8 cellular contexts compared by ENCODE assay signal in genomic region chr1:85109475-85109874, GRCh38.
DNase-seq lines count a peak whose midpoint lies in the region; ATAC-seq, FAIRE-seq and TF ChIP-seq lines count a peak whose summit lies in the region.

No MANE protein-coding gene starts in this region.

- H2AFZ ChIP-seq in Loucy (ENCODE audit: low read length) (no peak overlapping the region; the same call in 1 of the 2 replicates), K562 (ENCODE audit: low read depth, low read length) (peak overlapping the region; percentile 42; the same call in 1 of the 2 replicates)

- CTCF ChIA-PET in K562 (lab: Yijun Ruan, JAX; ENCODE audit: low intra/inter-chr PET ratio): interaction anchor here (0.6 to 1.7 kb wide), 8 partner anchors 121 to 151 kb away, joined by 3 to 11 read pairs (median 4); partner anchors contain the start of gene C1orf52

- ATAC-seq in GM21423 (IDR thresholded peaks at IDR 0.05; ENCODE audit: unreplicated experiment): peak; percentile 58
- peak; percentile 100 for ATAC-seq in K562
- ATAC-seq in HG03196 (IDR thresholded peaks at IDR 0.05; ENCODE audit: unreplicated experiment): no peak

- no peak for TF ChIP-seq EP300 in K562 (IDR thresholded peaks at IDR 0.05; ENCODE audit: low read length)

- no peaks in the 10 kb centered on the region for H3K4me1 ChIP-seq in Loucy (ENCODE audit: insufficient read depth, low read length, poor library complexity, severe bottlenecking)
- H3K4me1 ChIP-seq in SJCRH30: no peaks in the 10 kb centered on the region
- H3K4me1 ChIP-seq in K562 (replicated peaks in 1 of 2; ENCODE audit: control insufficient read depth in 2 of 2, insufficient read depth in 2 of 2, low read length in 2 of 2): no peaks in the 10 kb centered on the region
- H3K4me1 ChIP-seq in iPS DF 6.9 (ENCODE audit: control insufficient read depth, insufficient read depth, low read length): no peaks in the 10 kb centered on the region

- DNase-seq in DMS153 (lab: John Stamatoyannopoulos, UW) (peak; percentile 66), SJCRH30 (peak; percentile 65 to 79), K562 (ENCODE audit: extremely low read depth in 1 of 4, low spot score in 3 of 4) (peak; percentile 23 to 76 (median 52)), iPS DF 6.9 (ENCODE audit: low read depth, low spot score) (peak; percentile 55)
- DNase-seq in stimulated activated CD4-positive, alpha-beta T cell treated with anti-CD3 and anti-CD28 coated beads, Interleukin-15, amount 100 ng/mL, for 24 hours: peak; percentile 40

- FAIRE-seq in K562 (lab: Jason Lieb, UNC): peak; percentile 87

- H3F3A ChIP-seq in Loucy (ENCODE audit: low read depth): no peaks in the 10 kb centered on the region

- TF ChIP-seq CTCF in Loucy (conservative IDR thresholded peaks at IDR 0.05; ENCODE audit: low read length): peak; percentile 67
- TF ChIP-seq CTCF in K562 (IDR thresholded peaks at IDR 0.05 in 2 of 3, conservative IDR thresholded peaks at IDR 0.05 in 1 of 3; ENCODE audit: insufficient read depth in 2 of 3, low read depth in 1 of 3, low read length in 3 of 3): peak; percentile 83 to 91 (median 90)

- H3K27me3 ChIP-seq in Loucy (ENCODE audit: insufficient read depth, low read length, poor library complexity, severe bottlenecking): no peaks in the 10 kb centered on the region
- H3K27me3 ChIP-seq in SJCRH30: no peaks in the 10 kb centered on the region
- H3K27me3 ChIP-seq in K562 (ENCODE audit: control insufficient read depth in 2 of 2, insufficient read depth in 2 of 2, low read length in 2 of 2): peaks cover 0 to 6% of the 10 kb centered on the region in 2 experiments; a peak in 1 of 5 replicates
- no peaks in the 10 kb centered on the region for H3K27me3 ChIP-seq in iPS DF 6.9 (ENCODE audit: control insufficient read depth, insufficient read depth, low read length)

- TF ChIP-seq RAD21 in K562 (CRISPR knock-in tag; conservative IDR thresholded peaks at IDR 0.05 in 1 of 2, IDR thresholded peaks at IDR 0.05 in 1 of 2): peak; percentile 94 to 96

- in situ Hi-C loops in K562 (cut with MboI): no loop called here

- POLR2A ChIA-PET in K562 (lab: Yijun Ruan, JAX): interaction anchor here (0.6 to 2.2 kb wide), 5 partner anchors 14 to 159 kb away, joined by 3 to 7 read pairs (median 3); partner anchors contain the start of gene C1orf52

- no peak for TF ChIP-seq POLR2A in K562 (conservative IDR thresholded peaks at IDR 0.05)

- intact Hi-C loops in K562 (cut with micrococcal nuclease): loop anchor here (1.0 to 2.0 kb wide), 4 partner anchors 131 to 165 kb away; partner anchors contain the start of gene C1orf52

- no peaks in the 10 kb centered on the region for H3K79me2 ChIP-seq in Loucy (ENCODE audit: insufficient read depth, low read length)
- H3K79me2 ChIP-seq in K562 (ENCODE audit: control insufficient read depth, insufficient read depth, low read length): no peaks in the 10 kb centered on the region

- no TSS peak for BruUV-seq in K562 (replicated peaks; lab: Mats Ljungman, UMichigan)

- H3K4me2 ChIP-seq in Loucy (ENCODE audit: low read depth, low read length, poor library complexity, severe bottlenecking) (no peak overlapping the region), K562 (ENCODE audit: insufficient read depth, low read length) (no peak overlapping the region)

- H4K20me1 ChIP-seq in Loucy (ENCODE audit: insufficient read depth, low read length, poor library complexity, severe bottlenecking): no peaks in the 10 kb centered on the region
- H4K20me1 ChIP-seq in K562 (replicated peaks; ENCODE audit: control insufficient read depth, insufficient read depth, low read length): no peaks in the 10 kb centered on the region

- no peaks in the 10 kb centered on the region for H3K9me3 ChIP-seq in Loucy (ENCODE audit: insufficient read depth, low read depth, low read length)
- H3K9me3 ChIP-seq in SJCRH30 (replicated peaks): no peaks in the 10 kb centered on the region
- H3K9me3 ChIP-seq in K562 (replicated peaks; ENCODE audit: control insufficient read depth, insufficient read depth, low read depth, low read length): no peaks in the 10 kb centered on the region
- no peaks in the 10 kb centered on the region for H3K9me3 ChIP-seq in iPS DF 6.9 (ENCODE audit: control insufficient read depth, insufficient read depth, low read length)

- H3K4me3 ChIP-seq in Loucy (ENCODE audit: low read length, poor library complexity, severe bottlenecking) (no peak overlapping the region), SJCRH30 (no peak overlapping the region), K562 (no peak overlapping the region), iPS DF 6.9 (ENCODE audit: low read length) (no peak overlapping the region)

- H3K27ac ChIP-seq in SJCRH30 (no peak overlapping the region), K562 (ENCODE audit: extremely low read depth, low read depth, low read length) (no peak overlapping the region), iPS DF 6.9 (ENCODE audit: low read length) (no peak overlapping the region)

- H3K36me3 ChIP-seq in Loucy (ENCODE audit: insufficient read depth, low read length): no peaks in the 10 kb centered on the region
- no peaks in the 10 kb centered on the region for H3K36me3 ChIP-seq in SJCRH30
- H3K36me3 ChIP-seq in K562 (ENCODE audit: control insufficient read depth, insufficient read depth, low read length): no peaks in the 10 kb centered on the region
- H3K36me3 ChIP-seq in iPS DF 6.9 (ENCODE audit: control insufficient read depth, insufficient read depth, low read length): no peaks in the 10 kb centered on the region

- H3K9me2 ChIP-seq in Loucy (replicated peaks; ENCODE audit: low read depth, low read length): no peaks in the 10 kb centered on the region

- H3K9ac ChIP-seq in Loucy (ENCODE audit: low read depth, low read length, poor library complexity, severe bottlenecking) (no peak overlapping the region), K562 (ENCODE audit: insufficient read depth in 1 of 2, low read depth in 2 of 2, low read length in 2 of 2) (no peak overlapping the region)

- no peaks in the 10 kb centered on the region for H3K9me1 ChIP-seq in K562 (ENCODE audit: control insufficient read depth, insufficient read depth, low read length)

TF ChIP-seq in K562, 482 proteins besides CTCF, POLR2A, EP300 and RAD21 (continues in another document):
- TF ChIP-seq FOXK2 (conservative IDR thresholded peaks at IDR 0.05 in 1 of 2, IDR thresholded peaks at IDR 0.05 in 1 of 2; ENCODE audit: low read depth in 2 of 2) (0 out of 4 replicates have a peak, but pooled peaks of 1 of the 2 experiments have one; percentile 53), MEF2D (tag; conservative IDR thresholded peaks at IDR 0.05; ENCODE audit: low read depth) (no peak), JUND (IDR thresholded peaks at IDR 0.05; ENCODE audit: borderline replicate concordance, low read depth, low read length) (0 out of 2 replicates have a peak, but pooled peaks have one; percentile 11), JUND (tag; IDR thresholded peaks at IDR 0.05; ENCODE audit: borderline replicate concordance, low read depth, low read length) (no peak), KLF16 (IDR thresholded peaks at IDR 0.05) (0 out of 2 replicates have a peak, but pooled peaks have one; percentile 26), ZBTB7A (IDR thresholded peaks at IDR 0.05; ENCODE audit: borderline replicate concordance, control insufficient read depth, low read depth, low read length) (no peak), XRCC3 (IDR thresholded peaks at IDR 0.05) (no peak), BRD4 (IDR thresholded peaks at IDR 0.05) (no peak), STAG1 (CRISPR knock-in tag; IDR thresholded peaks at IDR 0.05; ENCODE audit: borderline replicate concordance) (peak; percentile 73; the same call in 1 of the 2 replicates), RCOR1 (IDR thresholded peaks at IDR 0.05; ENCODE audit: borderline replicate concordance in 1 of 2, low read depth in 2 of 2, low read length in 2 of 2) (0 out of 4 replicates have a peak, but pooled peaks of 1 of the 2 experiments have one; percentile 8), MAZ (CRISPR knock-in tag; conservative IDR thresholded peaks at IDR 0.05 in 1 of 2, IDR thresholded peaks at IDR 0.05 in 1 of 2) (0 out of 4 replicates have a peak, but pooled peaks of 1 of the 2 experiments have one; percentile 18), UBTF (IDR thresholded peaks at IDR 0.05; ENCODE audit: borderline replicate concordance in 1 of 2, low read depth in 2 of 2, low read length in 2 of 2) (no peak)
- TF ChIP-seq, protein P1, sequence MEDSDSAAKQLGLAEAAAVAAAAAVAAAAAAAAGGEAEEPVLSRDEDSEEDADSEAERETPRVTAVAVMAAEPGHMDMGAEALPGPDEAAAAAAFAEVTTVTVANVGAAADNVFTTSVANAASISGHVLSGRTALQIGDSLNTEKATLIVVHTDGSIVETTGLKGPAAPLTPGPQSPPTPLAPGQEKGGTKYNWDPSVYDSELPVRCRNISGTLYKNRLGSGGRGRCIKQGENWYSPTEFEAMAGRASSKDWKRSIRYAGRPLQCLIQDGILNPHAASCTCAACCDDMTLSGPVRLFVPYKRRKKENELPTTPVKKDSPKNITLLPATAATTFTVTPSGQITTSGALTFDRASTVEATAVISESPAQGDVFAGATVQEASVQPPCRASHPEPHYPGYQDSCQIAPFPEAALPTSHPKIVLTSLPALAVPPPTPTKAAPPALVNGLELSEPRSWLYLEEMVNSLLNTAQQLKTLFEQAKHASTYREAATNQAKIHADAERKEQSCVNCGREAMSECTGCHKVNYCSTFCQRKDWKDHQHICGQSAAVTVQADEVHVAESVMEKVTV (CRISPR knock-in tag; IDR thresholded peaks at IDR 0.05): peak; percentile 86
